In genomic region chr17:72120878-72121163, GRCh38 we compare ENCODE assay signal across 8 cellular contexts. TPM values are rescaled to one million over a fixed set of nuclear protein-coding genes. Genes with fewer than 3 reads are reported as not detected.
A peak's percentile ranks its signal among the peaks of the same experiment; 100 is the strongest.
DNase-seq lines count a peak whose midpoint lies in the region; ATAC-seq and TF ChIP-seq lines count a peak whose summit lies in the region.

Gene SOX9 (plus strand): TSS chr17:72121020. CDS start chr17:72121392, 372 bp downstream.

- no peak within 1 kb of the TSS for H3K4me2 ChIP-seq in OCI-LY7 (ENCODE audit: low read length)

- H3K9me3 ChIP-seq in iPS-18a (ENCODE audit: control insufficient read depth, low read depth, low read length) (no peaks in the 10 kb centered on the region), OCI-LY7 (ENCODE audit: low read length) (no peaks in the 10 kb centered on the region)

- peak within 1 kb of the TSS; percentile 22 for H3K9ac ChIP-seq in iPS-18a (ENCODE audit: low read length)

- H3K79me2 ChIP-seq in OCI-LY7 (ENCODE audit: insufficient read depth, low read depth, low read length), result no peaks in the 10 kb centered on the region

- peaks cover 30% of the 10 kb centered on the region for H3K36me3 Mint-ChIP-seq in brain

- intact Hi-C loops in OCI-LY7 (cut with micrococcal nuclease; ENCODE audit: unreplicated experiment), result no loop called here

- H3K4me3 ChIP-seq in BJ (ENCODE audit: low read depth, low read length) (peak within 1 kb of the TSS; percentile 71), iPS-18a (ENCODE audit: low read length) (peak within 1 kb of the TSS; percentile 88), skin epidermis (peak within 1 kb of the TSS; percentile 34 to 69 (median 56)), OCI-LY7 (ENCODE audit: low read depth, low read length, poor library complexity, severe bottlenecking) (no peak within 1 kb of the TSS)

- CTCF ChIA-PET in BJ (lab: Yijun Ruan, JAX), result interaction anchor here (0.6 to 2.9 kb wide), 6 partner anchors 126 to 882 kb away, joined by 3 to 11 read pairs (median 3); no protein-coding TSS in a partner anchor
- CTCF ChIA-PET in OCI-LY7 (lab: Charles Lee; ENCODE audit: unreplicated experiment), result no interaction called here

- peaks cover 58% of the 10 kb centered on the region for H3K27me3 Mint-ChIP-seq in brain

- peaks cover 0 to 20% (median 13%) of the 10 kb centered on the region in 5 experiments for H3K9me3 Mint-ChIP-seq in brain

- H3K27ac Mint-ChIP-seq in brain, result peak within 1 kb of the TSS; percentile 97 to 98 (median 97)

- ATAC-seq in GM18907 (IDR thresholded peaks at IDR 0.05; ENCODE audit: unreplicated experiment), result peak; percentile 88
- ATAC-seq in HG03045 (IDR thresholded peaks at IDR 0.05; ENCODE audit: unreplicated experiment), result peak; percentile 86

- H3K9me2 ChIP-seq in OCI-LY7 (ENCODE audit: insufficient read depth, low read length), result no peaks in the 10 kb centered on the region

- H4K20me1 ChIP-seq in OCI-LY7 (ENCODE audit: insufficient read depth, low read length), result no peaks in the 10 kb centered on the region

- peaks cover 65% of the 10 kb centered on the region for H3K4me1 Mint-ChIP-seq in brain

- BruUV-seq in OCI-LY7 (replicated peaks; lab: Mats Ljungman, UMichigan), result no TSS peak

- H3K36me3 ChIP-seq in BJ (ENCODE audit: control insufficient read depth, insufficient read depth, low read length), result no peaks in the 10 kb centered on the region; the same call in 1 of the 2 replicates
- no peaks in the 10 kb centered on the region for H3K36me3 ChIP-seq in iPS-18a (ENCODE audit: control insufficient read depth, low read depth, low read length)
- H3K36me3 ChIP-seq in OCI-LY7 (ENCODE audit: insufficient read depth, low read length), result no peaks in the 10 kb centered on the region

- H3K4me1 ChIP-seq in iPS-18a (ENCODE audit: control insufficient read depth, low read depth, low read length) (peaks cover 27% of the 10 kb centered on the region), OCI-LY7 (ENCODE audit: insufficient read depth, low read length, poor library complexity, severe bottlenecking) (no peaks in the 10 kb centered on the region)

- H2AFZ ChIP-seq in OCI-LY7 (ENCODE audit: low read length), result no peak within 1 kb of the TSS

- POLR2A ChIA-PET in BJ (lab: Charles Lee) (no interaction called here), OCI-LY7 (lab: Charles Lee) (interaction anchor here (0.6 kb wide), 1 partner anchor 296 kb away, joined by 4 read pairs; no protein-coding TSS in a partner anchor)

- H3K4me3 Mint-ChIP-seq in brain, result peak within 1 kb of the TSS; percentile 91 to 96 (median 94)

- TF ChIP-seq CTCF in BJ (IDR thresholded peaks at IDR 0.05; ENCODE audit: insufficient read depth, low read depth, low read length) (no peak), brain (conservative IDR thresholded peaks at IDR 0.05) (no peak), OCI-LY7 (conservative IDR thresholded peaks at IDR 0.05; ENCODE audit: low read length) (no peak)

- H3K27ac ChIP-seq in iPS-18a (ENCODE audit: low read length) (no peak within 1 kb of the TSS), skin epidermis (peak within 1 kb of the TSS; percentile 8 to 89 (median 75)), OCI-LY7 (ENCODE audit: low read depth, low read length, poor library complexity, severe bottlenecking) (no peak within 1 kb of the TSS)

- DNase-seq in BJ (ENCODE audit: low read depth) (peak; percentile 53), NCI-H2171 treated with DMSO at 0.1 percent for 48 hours (lab: John Stamatoyannopoulos, UW) (peak; percentile 82), OCI-LY7 (ENCODE audit: low spot score) (no peak)

- H3K27me3 ChIP-seq in BJ (ENCODE audit: control insufficient read depth, insufficient read depth, low read length) (peaks cover 32% of the 10 kb centered on the region), iPS-18a (ENCODE audit: control insufficient read depth, insufficient read depth, low read length) (peaks cover 62% of the 10 kb centered on the region)

RNA-seq across cellular contexts. Expression of gene SOX9, which starts in this region (rescaled TPM):
- polyA plus RNA-seq in BJ (2011; rRNA removed), result 0.54 and 0.60 TPM in 2 replicates
- polyA minus RNA-seq in BJ (2011; rRNA and poly(A)+ RNA removed), result 0.33 and 0.51 TPM in 2 replicates
- polyA plus RNA-seq in brain (ENCODE audit: insufficient read depth, low read depth, low replicate concordance), result 35.4 TPM
- not detected in 2 replicates for total RNA-seq in OCI-LY7 (2014; rRNA removed; shearing (Covaris generic))
- total RNA-seq in OCI-LY7 (2022), result not detected in 2 replicates

Comparison
In these comparisons a context has a peak if more than half of its experiments do, and no peak if none do; other contexts are left out.
1. RNA of gene SOX9 (polyA plus RNA-seq): 35.4 TPM in brain (single experiment); 0.54 to 0.60 TPM in BJ; every median in the first group is over 10 times any median in the second.
2. Peak in DNase-seq and H3K4me3 ChIP-seq in BJ; RNA of the gene not detected or under 1 TPM.
3. H3K27ac ChIP-seq: peak in skin epidermis (21 of 21); none in iPS-18a (single experiment) and OCI-LY7 (single experiment).